In genomic region chr11:64650923-64651523, GRCh38 we compare ENCODE assay signal across 8 cellular contexts.
DNase-seq lines count a peak whose midpoint lies in the region; ATAC-seq and TF ChIP-seq lines count a peak whose summit lies in the region.

No MANE protein-coding gene starts in this region.

- DNase-seq in DMS114 treated with DMSO at 0.1 percent for 48 hours (lab: John Stamatoyannopoulos, UW; ENCODE audit: unreplicated experiment) = peak; percentile 22
- DNase-seq in HT1080 (ENCODE audit: low read depth) = peak; percentile 34
- DNase-seq in astrocyte of the spinal cord (ENCODE audit: low read depth, low spot score) = no peak
- DNase-seq in midbrain (lab: John Stamatoyannopoulos, UW) = peak; percentile 20
- no peak for DNase-seq in NCI-H146 (lab: John Stamatoyannopoulos, UW)

- ATAC-seq in HG02981 (IDR thresholded peaks at IDR 0.05; ENCODE audit: unreplicated experiment) (no peak), GM19467 (IDR thresholded peaks at IDR 0.05; ENCODE audit: unreplicated experiment) (no peak), HG03196 (IDR thresholded peaks at IDR 0.05; ENCODE audit: unreplicated experiment) (no peak)

- H3K4me3 ChIP-seq in astrocyte of the spinal cord (ENCODE audit: low read depth, low read length) = no peak overlapping the region

- in situ Hi-C loops in astrocyte of the spinal cord (cut with HindIII; ENCODE audit: low sequenced_read_pairs) = no loop called here

- TF ChIP-seq CTCF in astrocyte of the spinal cord (IDR thresholded peaks at IDR 0.05; ENCODE audit: low read depth, low read length) = peak; percentile 63

Comparison
In these comparisons a context has a peak if more than half of its experiments do, and no peak if none do; other contexts are left out.
1. DNase-seq: peak in DMS114 treated with DMSO at 0.1 percent for 48 hours (single experiment), HT1080 (single experiment) and midbrain (single experiment); none in astrocyte of the spinal cord (single experiment) and NCI-H146 (single experiment).